16 cellular contexts compared by ENCODE assay signal in the genomic region with DNA sequence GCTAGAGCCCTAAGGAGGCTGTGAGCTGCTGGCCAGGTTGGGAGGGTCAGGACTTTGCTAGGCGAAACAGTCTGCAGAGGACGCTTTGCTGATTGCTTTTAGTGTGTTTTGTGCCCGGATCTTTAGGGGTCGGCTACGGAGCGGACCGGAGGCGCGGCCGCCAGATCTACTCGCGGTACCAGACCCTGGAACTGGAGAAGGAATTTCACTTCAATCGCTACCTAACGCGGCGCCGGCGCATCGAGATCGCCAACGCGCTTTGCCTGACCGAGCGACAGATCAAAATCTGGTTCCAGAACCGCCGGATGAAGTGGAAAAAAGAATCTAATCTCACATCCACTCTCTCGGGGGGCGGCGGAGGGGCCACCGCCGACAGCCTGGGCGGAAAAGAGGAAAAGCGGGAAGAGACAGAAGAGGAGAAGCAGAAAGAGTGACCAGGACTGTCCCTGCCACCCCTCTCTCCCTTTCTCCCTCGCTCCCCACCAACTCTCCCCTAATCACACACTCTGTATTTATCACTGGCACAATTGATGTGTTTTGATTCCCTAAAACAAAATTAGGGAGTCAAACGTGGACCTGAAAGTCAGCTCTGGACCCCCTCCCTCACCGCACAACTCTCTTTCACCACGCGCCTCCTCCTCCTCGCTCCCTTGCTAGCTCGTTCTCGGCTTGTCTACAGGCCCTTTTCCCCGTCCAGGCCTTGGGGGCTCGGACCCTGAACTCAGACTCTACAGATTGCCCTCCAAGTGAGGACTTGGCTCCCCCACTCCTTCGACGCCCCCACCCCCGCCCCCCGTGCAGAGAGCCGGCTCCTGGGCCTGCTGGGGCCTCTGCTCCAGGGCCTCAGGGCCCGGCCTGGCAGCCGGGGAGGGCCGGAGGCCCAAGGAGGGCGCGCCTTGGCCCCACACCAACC. TPM values are rescaled to one million over a fixed set of nuclear protein-coding genes. Genes with fewer than 3 reads are reported as not detected.
DNase-seq lines count a peak whose midpoint lies in the region; ATAC-seq and TF ChIP-seq lines count a peak whose summit lies in the region.
"Had no signal": no experiment of that assay in that cellular context is flagged by ENCODE, and none has a peak within 500 bp of the region (broad histone marks: within the 10 kb centered on the region; RNA-seq: fewer than 3 reads in every experiment).

No MANE protein-coding gene starts in this region.

- WGBS in psoas muscle, 3 donors, result 60 to 75% (median 62%) methylated on average over 51 to 53 of the region's 53 CpGs
- 19 to 26% methylated on average over 53 of the region's 53 CpGs for WGBS in sigmoid colon, 2 donors

- H3K36me3 Mint-ChIP-seq in CD4-positive, alpha-beta T cell (ENCODE audit: low read depth), result no peaks in the 10 kb centered on the region
- H3K36me3 Mint-ChIP-seq: activated naive CD8-positive, alpha-beta T cell treated with anti-CD3 and anti-CD28 coated beads for 36 hours had no signal

- H3K4me1 ChIP-seq in RWPE2 (ENCODE audit: insufficient read depth, poor library complexity, severe bottlenecking) (no peaks in the 10 kb centered on the region), psoas muscle (peaks cover 28% of the 10 kb centered on the region), sigmoid colon (peaks cover 0 to 42% (median 34%) of the 10 kb centered on the region in 4 donors)

- POLR2A ChIA-PET in CD4-positive, alpha-beta T cell (lab: Charles Lee), result interaction anchor here (1.2 kb wide), 1 partner anchor 12 kb away, joined by 4 read pairs; no protein-coding TSS in a partner anchor

- DNase-seq in CD4-positive, alpha-beta T cell, result no peak
- DNase-seq in RWPE2 (ENCODE audit: low spot score) (no peak), fibroblast of the aortic adventitia (ENCODE audit: low read depth) (no peak), psoas muscle (peak in 1 of 2 donors; percentile 53), activated gamma-delta T cell (lab: John Stamatoyannopoulos, UW) (no peak), erythroblast (lab: John Stamatoyannopoulos, UW) (no peak), sigmoid colon (no peak)
- DNase-seq: activated naive CD8-positive, alpha-beta T cell treated with anti-CD3 and anti-CD28 coated beads for 36 hours; NCI-H1048; NCI-H2171 had no signal

- peaks cover 29% of the 10 kb centered on the region for H3K4me1 Mint-ChIP-seq in CD4-positive, alpha-beta T cell (ENCODE audit: low read depth)

- H3K36me3 ChIP-seq in RWPE2 (ENCODE audit: low read depth) (no peaks in the 10 kb centered on the region), psoas muscle (ENCODE audit: insufficient read depth in 1 of 2, low read depth in 1 of 2) (no peaks in the 10 kb centered on the region), sigmoid colon (no peaks in the 10 kb centered on the region)

- H3K4me3 Mint-ChIP-seq in CD4-positive, alpha-beta T cell, result peak overlapping the region; percentile 20
- H3K4me3 Mint-ChIP-seq: activated naive CD8-positive, alpha-beta T cell treated with anti-CD3 and anti-CD28 coated beads for 36 hours had no signal

- H3K27ac ChIP-seq in CD4-positive, alpha-beta T cell (ENCODE audit: low read depth, low read length), result no peak overlapping the region
- H3K27ac ChIP-seq in RWPE2 (ENCODE audit: poor library complexity, severe bottlenecking), result no peak overlapping the region
- H3K27ac ChIP-seq in psoas muscle, result peak overlapping the region; percentile 24
- H3K27ac ChIP-seq in sigmoid colon, result no peak overlapping the region

- TF ChIP-seq CTCF in CD4-positive, alpha-beta T cell (IDR thresholded peaks at IDR 0.05), result no peak
- TF ChIP-seq CTCF in RWPE2 (IDR thresholded peaks at IDR 0.05; ENCODE audit: poor library complexity, severe bottlenecking) (no peak), fibroblast of the aortic adventitia (IDR thresholded peaks at IDR 0.05; ENCODE audit: insufficient read depth, low read length) (no peak), psoas muscle (IDR thresholded peaks at IDR 0.05) (no peak), sigmoid colon (IDR thresholded peaks at IDR 0.05) (no peak)

- H3K4me3 ChIP-seq in RWPE2 (ENCODE audit: severe bottlenecking) (peak overlapping the region; percentile 7), fibroblast of the aortic adventitia (ENCODE audit: low read depth, low read length) (peak overlapping the region; percentile 25), psoas muscle (peak overlapping the region; percentile 77), sigmoid colon (no peak overlapping the region)

- peaks cover 97% of the 10 kb centered on the region for H3K27me3 Mint-ChIP-seq in CD4-positive, alpha-beta T cell

- TF ChIP-seq POLR2A in erythroblast (IDR thresholded peaks at IDR 0.05; ENCODE audit: low read length) (no peak), sigmoid colon (IDR thresholded peaks at IDR 0.05) (no peak)

- no peak overlapping the region for H3K27ac Mint-ChIP-seq in CD4-positive, alpha-beta T cell
- H3K27ac Mint-ChIP-seq: activated naive CD8-positive, alpha-beta T cell treated with anti-CD3 and anti-CD28 coated beads for 36 hours had no signal

- intact Hi-C loops in CD4-positive, alpha-beta T cell (cut with DNase I, micrococcal nuclease), result loop anchor here in 1 of 2 experiments (2.0 kb wide), 1 partner anchor 15 kb away; no protein-coding TSS in a partner anchor
- intact Hi-C loops in psoas muscle (cut with DNase I) (loop anchor here in 1 of 2 donors (10.0 kb wide), 1 partner anchor 105 kb away; no protein-coding TSS in a partner anchor), sigmoid colon (cut with DNase I) (loop anchor here (5.0 kb wide), 1 partner anchor 98 kb away; no protein-coding TSS in a partner anchor)

- no peak for ATAC-seq in CD4-positive, alpha-beta T cell (ENCODE audit: poor library complexity)
- ATAC-seq in RWPE2 (ENCODE audit: low read depth) (no peak), psoas muscle (peak in 1 of 4 donors; percentile 34), HG02610 (IDR thresholded peaks at IDR 0.05; ENCODE audit: unreplicated experiment) (no peak)
- ATAC-seq: SK-N-SH treated with all-trans-retinoic acid at 6 μM for 48 hours had no signal

- H3K27me3 ChIP-seq in CD4-positive, alpha-beta T cell (ENCODE audit: control insufficient read depth, insufficient read depth, low read length), result peaks cover 98% of the 10 kb centered on the region
- H3K27me3 ChIP-seq in RWPE2 (ENCODE audit: insufficient read depth, poor library complexity, severe bottlenecking), result peaks cover 94% of the 10 kb centered on the region
- H3K27me3 ChIP-seq in psoas muscle (ENCODE audit: insufficient read depth in 3 of 3, low read length in 2 of 3), result peaks cover 0 to 4% (median 0%) of the 10 kb centered on the region in 3 donors
- peaks cover 65 to 100% (median 99%) of the 10 kb centered on the region in 3 donors for H3K27me3 ChIP-seq in sigmoid colon
- H3K27me3 ChIP-seq: tibial artery had no signal

- CTCF ChIA-PET in CD4-positive, alpha-beta T cell (lab: Charles Lee), result interaction anchor here (1.3 kb wide), 1 partner anchor 172 kb away, joined by 4 read pairs; no protein-coding TSS in a partner anchor

- peaks cover 2% of the 10 kb centered on the region for H3K9me3 Mint-ChIP-seq in CD4-positive, alpha-beta T cell
- H3K9me3 Mint-ChIP-seq: activated naive CD8-positive, alpha-beta T cell treated with anti-CD3 and anti-CD28 coated beads for 36 hours had no signal

- H3K9me3 ChIP-seq in CD4-positive, alpha-beta T cell (ENCODE audit: control insufficient read depth, low read length), result peaks cover 10% of the 10 kb centered on the region
- H3K9me3 ChIP-seq in RWPE2 (ENCODE audit: severe bottlenecking) (no peaks in the 10 kb centered on the region), psoas muscle (no peaks in the 10 kb centered on the region), sigmoid colon (no peaks in the 10 kb centered on the region)
- H3K9me3 ChIP-seq: tibial artery had no signal

- no peak for TF ChIP-seq EP300 in sigmoid colon (IDR thresholded peaks at IDR 0.05)

RNA-seq across cellular contexts. Expression of a gene that starts 1.5 kb away (rescaled TPM):
- total RNA-seq in CD4-positive, alpha-beta T cell, result not detected
- total RNA-seq in fibroblast of the aortic adventitia (ENCODE audit: low replicate concordance) (0.09 and 0.90 TPM in 2 replicates), psoas muscle (10 to 100 TPM in 2 of 4 donors, 1 to 10 TPM in 2; 5.2 to 23.6 (median 12.5) TPM), sigmoid colon (not detected)
- polyA plus RNA-seq in psoas muscle (1 to 10 TPM; 2.2 to 9.5 (median 4.7) TPM), sigmoid colon (not detected)
- total RNA-seq: activated naive CD8-positive, alpha-beta T cell treated with anti-CD3 and anti-CD28 coated beads for 36 hours; cerebellum had no signal
- polyA plus RNA-seq: liver had no signal

RNA-seq across cellular contexts. Expression of a gene that starts 3.1 kb away (rescaled TPM):
- not detected for total RNA-seq in CD4-positive, alpha-beta T cell
- total RNA-seq in fibroblast of the aortic adventitia (ENCODE audit: low replicate concordance), result 0.18 and 1.8 TPM in 2 replicates
- total RNA-seq in psoas muscle, result 1 to 10 TPM in 2 of 4 donors, under 1 TPM in 2; 0.25 to 3.3 (median 1.1) TPM
- polyA plus RNA-seq in psoas muscle, result under 1 TPM; 0.03 to 0.58 (median 0.04) TPM
- 1 to 10 TPM in 1 of 4 donors, not detected in 3; 1.4 TPM for total RNA-seq in sigmoid colon
- under 1 TPM in 1 of 3 donors, not detected in 2; 0.03 TPM for polyA plus RNA-seq in sigmoid colon
- total RNA-seq: activated naive CD8-positive, alpha-beta T cell treated with anti-CD3 and anti-CD28 coated beads for 36 hours; cerebellum; liver had no signal
- polyA plus RNA-seq: BJ, liver had no signal

RNA-seq across cellular contexts. Expression of a gene that starts 21.0 kb away (rescaled TPM):
- not detected for total RNA-seq in CD4-positive, alpha-beta T cell
- 3.4 TPM in 1 of 2 replicates, not detected in the other for total RNA-seq in fibroblast of the aortic adventitia (ENCODE audit: low replicate concordance)
- 10 to 100 TPM in 1 of 4 donors, 1 to 10 TPM in 3; 6.7 to 10.2 (median 9.0) TPM for total RNA-seq in psoas muscle
- polyA plus RNA-seq in psoas muscle, result 1 to 10 TPM; 1.6 to 8.8 (median 3.3) TPM
- total RNA-seq in sigmoid colon, result not detected
- polyA plus RNA-seq in sigmoid colon, result 1 to 10 TPM in 1 of 3 donors, not detected in 2; 1.8 TPM
- total RNA-seq: activated naive CD8-positive, alpha-beta T cell treated with anti-CD3 and anti-CD28 coated beads for 36 hours; cerebellum; liver had no signal
- polyA plus RNA-seq: liver had no signal

RNA-seq across cellular contexts. Expression of a gene that starts 23.9 kb away (rescaled TPM):
- not detected for total RNA-seq in CD4-positive, alpha-beta T cell
- total RNA-seq in fibroblast of the aortic adventitia (ENCODE audit: low replicate concordance) (0.36 and 1.4 TPM in 2 replicates), psoas muscle (1 to 10 TPM; 1.6 to 4.7 (median 2.6) TPM), sigmoid colon (1 to 10 TPM in 1 of 4 donors, under 1 TPM in 2, not detected in 1; 0.66 to 1.2 (median 0.71) TPM)
- polyA plus RNA-seq in psoas muscle (1 to 10 TPM in 2 of 3 donors, under 1 TPM in 1; 0.72 to 1.4 (median 1.1) TPM), sigmoid colon (under 1 TPM in 1 of 3 donors, not detected in 2; 0.38 TPM)
- total RNA-seq: cerebellum, liver had no signal

RNA-seq across cellular contexts. Expression of a gene that starts 29.8 kb away (rescaled TPM):
- not detected for total RNA-seq in CD4-positive, alpha-beta T cell
- total RNA-seq in fibroblast of the aortic adventitia (ENCODE audit: low replicate concordance) (0.65 TPM in 1 of 2 replicates, not detected in the other), psoas muscle (10 to 100 TPM in 2 of 4 donors, 1 to 10 TPM in 2; 6.4 to 14.6 (median 9.2) TPM), sigmoid colon (not detected)
- polyA plus RNA-seq in psoas muscle (10 to 100 TPM in 2 of 3 donors, 1 to 10 TPM in 1; 8.8 to 31.1 (median 16.4) TPM), sigmoid colon (under 1 TPM in 1 of 3 donors, not detected in 2; 0.04 TPM)
- total RNA-seq: activated naive CD8-positive, alpha-beta T cell treated with anti-CD3 and anti-CD28 coated beads for 36 hours; cerebellum; liver had no signal
- polyA plus RNA-seq: liver had no signal

Comparison
In these comparisons a context has a peak if more than half of its experiments do, and no peak if none do; other contexts are left out.
1. H3K4me3 ChIP-seq: peak in RWPE2 (single experiment), fibroblast of the aortic adventitia (single experiment) and psoas muscle (single experiment); none in sigmoid colon (0 of 4).